ENCODE assay signal across 11 cellular contexts in the genomic region with DNA sequence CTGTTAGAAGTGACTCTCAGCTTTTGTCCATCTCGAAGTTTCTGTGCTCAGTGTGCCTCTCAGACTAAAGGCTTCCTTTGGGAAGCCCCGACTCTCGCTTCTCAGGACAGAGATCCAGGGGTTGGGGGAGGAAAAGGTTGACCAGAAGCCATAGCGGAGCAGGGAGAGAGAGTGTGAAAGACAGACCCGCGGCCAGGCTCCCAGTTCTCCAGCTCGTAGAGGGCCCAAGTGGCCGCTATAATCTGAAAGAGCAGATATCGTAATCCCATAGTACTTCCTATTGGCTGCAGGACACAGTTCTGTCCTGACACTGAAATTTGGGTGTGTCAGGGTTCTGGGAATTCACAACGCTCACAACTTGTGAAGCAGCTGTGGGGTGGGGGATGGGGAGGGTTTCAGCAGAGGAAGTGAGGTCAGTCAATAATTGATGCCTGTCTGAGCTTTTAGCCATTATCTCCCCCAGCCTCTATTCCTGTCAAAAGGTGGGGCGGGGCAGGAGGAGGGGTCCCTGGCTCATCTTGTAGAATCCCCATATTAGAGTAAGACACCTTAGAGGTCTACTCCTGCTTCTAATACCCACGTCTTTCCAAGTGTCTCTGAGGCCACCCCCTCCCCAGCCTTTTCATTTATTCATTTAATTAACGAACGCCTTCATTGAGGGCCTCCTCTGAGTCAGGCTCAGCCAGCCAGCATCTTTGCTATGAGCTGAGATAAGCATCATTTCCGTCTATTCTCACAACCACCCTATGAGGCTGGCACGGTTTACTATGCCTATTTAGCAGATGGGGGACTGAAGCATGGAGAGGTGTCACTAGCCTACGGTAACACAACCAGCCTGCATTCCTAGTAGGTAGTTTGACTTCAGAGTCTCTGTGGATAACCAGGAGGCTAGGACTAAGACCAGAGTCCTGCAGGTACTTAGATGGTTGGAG. TPM values are rescaled to one million over a fixed set of nuclear protein-coding genes. Genes with fewer than 3 reads are reported as not detected.
DNase-seq lines count a peak whose midpoint lies in the region; ATAC-seq and TF ChIP-seq lines count a peak whose summit lies in the region.
"Had no signal": no experiment of that assay in that cellular context is flagged by ENCODE, and none has a peak within 500 bp of the region (broad histone marks: within the 10 kb centered on the region; RNA-seq: fewer than 3 reads in every experiment).

No MANE protein-coding gene starts in this region.

- H4K5ac ChIP-seq in IMR-90 (ENCODE audit: low read depth, low read length) = peak overlapping the region; percentile 86

- H2AK9ac ChIP-seq in IMR-90 (replicated peaks; ENCODE audit: low read depth, low read length, poor library complexity) = peak overlapping the region; percentile 2

- in situ Hi-C loops in IMR-90 (cut with MboI; ENCODE audit: low sequenced_read_pairs) = no loop called here

- TF ChIP-seq CTCF in IMR-90 (conservative IDR thresholded peaks at IDR 0.05; ENCODE audit: low read depth, low read length) = no peak

- TF ChIP-seq POLR2A in IMR-90 (IDR thresholded peaks at IDR 0.05; ENCODE audit: low read depth, low read length) = no peak

- POLR2A ChIA-PET in IMR-90 (lab: Charles Lee; ENCODE audit: unreplicated experiment) = no interaction called here

- DNase-seq in IMR-90 (peak; percentile 40), caudate nucleus (lab: John Stamatoyannopoulos, UW) (no peak), left kidney (ENCODE audit: low read depth, low spot score) (peak; percentile 47), NCI-H2196 (lab: John Stamatoyannopoulos, UW; ENCODE audit: unreplicated experiment) (no peak), SW 1271 (lab: John Stamatoyannopoulos, UW) (no peak), ecto neural progenitor cell (ENCODE audit: low spot score) (no peak)
- DNase-seq: activated CD4-positive, alpha-beta T cell treated with anti-CD3 and anti-CD28 coated beads, Interleukin-2, amount 50 U/mL, for 1 hour; NCI-H82 had no signal

- H3K4ac ChIP-seq in IMR-90 (ENCODE audit: low read depth, low read length) = peak overlapping the region; percentile 92

- H3K23ac ChIP-seq in IMR-90 (ENCODE audit: low read depth, low read length) = peak overlapping the region; percentile 59

- H3K27me3 ChIP-seq in IMR-90 (ENCODE audit: control insufficient read depth, insufficient read depth, low read length) = no peaks in the 10 kb centered on the region
- H3K27me3 ChIP-seq in stomach smooth muscle (ENCODE audit: control insufficient read depth in 1 of 2, insufficient read depth in 2 of 2, low read length in 2 of 2) = peaks cover 9 to 27% of the 10 kb centered on the region in 2 donors

- ATAC-seq in IMR-90 (ENCODE audit: low read depth) = no peak; the same call in 1 of the 2 replicates
- ATAC-seq in GM19351 (IDR thresholded peaks at IDR 0.05; ENCODE audit: unreplicated experiment) = no peak

- TF ChIP-seq RAD21 in IMR-90 (IDR thresholded peaks at IDR 0.05; ENCODE audit: low read length) = no peak

- H3K27ac ChIP-seq in IMR-90 (ENCODE audit: insufficient read depth, low read length) (peak overlapping the region; percentile 85), caudate nucleus (ENCODE audit: low read depth, low read length) (peak overlapping the region; percentile 41), stomach smooth muscle (ENCODE audit: low read length) (peak overlapping the region; percentile 82)

- H3K9ac ChIP-seq in IMR-90 (ENCODE audit: low read depth, low read length) = no peak overlapping the region
- peak overlapping the region; percentile 60 to 66 for H3K9ac ChIP-seq in stomach smooth muscle (ENCODE audit: low read length in 2 of 2)

- H3K4me3 ChIP-seq in IMR-90 (ENCODE audit: insufficient read depth, low read depth, low read length) (no peak overlapping the region), stomach smooth muscle (ENCODE audit: low read length in 2 of 2) (peak overlapping the region in 1 of 2 donors; percentile 44)

- H4K8ac ChIP-seq in IMR-90 (ENCODE audit: low read depth in 2 of 2, low read length in 2 of 2) = peak overlapping the region; percentile 73 to 82

- peaks cover 27% of the 10 kb centered on the region for H3K4me1 ChIP-seq in IMR-90 (ENCODE audit: control insufficient read depth, insufficient read depth, low read length)
- H3K4me1 ChIP-seq in stomach smooth muscle (ENCODE audit: control insufficient read depth, insufficient read depth, low read length) = peaks cover 27% of the 10 kb centered on the region

- peak overlapping the region; percentile 82 for H3K18ac ChIP-seq in IMR-90 (ENCODE audit: low read depth, low read length)

- peaks cover 0 to 14% of the 10 kb centered on the region in 2 experiments; a peak in 3 of 4 replicates for H3K79me1 ChIP-seq in IMR-90 (ENCODE audit: low read depth in 1 of 2, low read length in 2 of 2)

- dilution Hi-C loops in IMR-90 (cut with HindIII; ENCODE audit: low sequenced_read_pairs, unreplicated experiment) = no loop called here

- peak overlapping the region; percentile 98; the same call in 2 of the 3 replicates for H2BK15ac ChIP-seq in IMR-90 (ENCODE audit: low read depth, low read length)

- peak overlapping the region; percentile 88 for H2BK20ac ChIP-seq in IMR-90 (ENCODE audit: low read depth, low read length)

- peak overlapping the region; percentile 3; the same call in 1 of the 2 replicates for H3K56ac ChIP-seq in IMR-90 (ENCODE audit: extremely low read depth, insufficient read depth, low read length)

- peak overlapping the region; percentile 37 for H4K91ac ChIP-seq in IMR-90 (ENCODE audit: insufficient read depth, low read depth, low read length)

- no TSS peak for BruUV-seq in IMR-90 (replicated peaks; lab: Mats Ljungman, UMichigan)

- 20% methylated on average over 2 of the region's 17 CpGs; no CpG with 5 or more reads in 1 of the 2 experiments for WGBS in IMR-90 (ENCODE audit: extremely low coverage in 2 of 2, insufficient read length in 1 of 2), 2 experiments

- no peaks in the 10 kb centered on the region for H4K20me1 ChIP-seq in IMR-90 (ENCODE audit: insufficient read depth, low read length)

- H2AK5ac ChIP-seq in IMR-90 (ENCODE audit: low read depth, low read length) = peak overlapping the region; percentile 92

- peaks cover 36% of the 10 kb centered on the region for H3K9me1 ChIP-seq in IMR-90 (ENCODE audit: insufficient read depth, low read length)

- intact Hi-C loops in IMR-90 (cut with micrococcal nuclease) = no loop called here

- CTCF ChIA-PET in IMR-90 (lab: Yijun Ruan, JAX) = interaction anchor here (0.6 kb wide), 1 partner anchor 39 kb away, joined by 3 read pairs; no protein-coding TSS in a partner anchor

- H2BK120ac ChIP-seq in IMR-90 (ENCODE audit: low read depth, low read length) = peak overlapping the region; percentile 83

- peak overlapping the region; percentile 55 for H2BK5ac ChIP-seq in IMR-90 (ENCODE audit: low read depth, low read length, poor library complexity, severe bottlenecking)

- no peaks in the 10 kb centered on the region for H3K36me3 ChIP-seq in IMR-90 (ENCODE audit: control insufficient read depth, insufficient read depth, low read length)
- no peaks in the 10 kb centered on the region for H3K36me3 ChIP-seq in stomach smooth muscle (ENCODE audit: control insufficient read depth in 2 of 2, insufficient read depth in 2 of 2, low read length in 2 of 2)

- peak overlapping the region; percentile 12; the same call in 1 of the 2 replicates for H3K4me2 ChIP-seq in IMR-90 (ENCODE audit: low read depth, low read length)

- H2AFZ ChIP-seq in IMR-90 (replicated peaks; ENCODE audit: low read length, poor library complexity) = peak overlapping the region; percentile 85

- H3K14ac ChIP-seq in IMR-90 (replicated peaks; ENCODE audit: low read depth, low read length) = peak overlapping the region; percentile 87

- H3K9me3 ChIP-seq in IMR-90 (ENCODE audit: control insufficient read depth, insufficient read depth, low read length) (no peaks in the 10 kb centered on the region), stomach smooth muscle (ENCODE audit: control insufficient read depth in 2 of 2, low read length in 2 of 2) (no peaks in the 10 kb centered on the region)

TF ChIP-seq in IMR-90, 13 proteins besides CTCF, POLR2A, EP300 and RAD21 (continues in another document):
- TF ChIP-seq NFE2L2 (IDR thresholded peaks at IDR 0.05; ENCODE audit: low read depth, low read length) = no peak
- no peak for TF ChIP-seq MAFK (IDR thresholded peaks at IDR 0.05; ENCODE audit: low read depth, low read length)
- TF ChIP-seq RFX5 (IDR thresholded peaks at IDR 0.05; ENCODE audit: low read depth, low read length) = no peak
- TF ChIP-seq RCOR1 (IDR thresholded peaks at IDR 0.05; ENCODE audit: insufficient replicate concordance, low read length) = no peak
- TF ChIP-seq FOS (IDR thresholded peaks at IDR 0.05; ENCODE audit: low read depth, low read length) = no peak
- no peak for TF ChIP-seq CHD1 (IDR thresholded peaks at IDR 0.05; ENCODE audit: low read depth, low read length)
- TF ChIP-seq BHLHE40 (IDR thresholded peaks at IDR 0.05; ENCODE audit: low read depth, low read length) = no peak
- TF ChIP-seq, protein P1, sequence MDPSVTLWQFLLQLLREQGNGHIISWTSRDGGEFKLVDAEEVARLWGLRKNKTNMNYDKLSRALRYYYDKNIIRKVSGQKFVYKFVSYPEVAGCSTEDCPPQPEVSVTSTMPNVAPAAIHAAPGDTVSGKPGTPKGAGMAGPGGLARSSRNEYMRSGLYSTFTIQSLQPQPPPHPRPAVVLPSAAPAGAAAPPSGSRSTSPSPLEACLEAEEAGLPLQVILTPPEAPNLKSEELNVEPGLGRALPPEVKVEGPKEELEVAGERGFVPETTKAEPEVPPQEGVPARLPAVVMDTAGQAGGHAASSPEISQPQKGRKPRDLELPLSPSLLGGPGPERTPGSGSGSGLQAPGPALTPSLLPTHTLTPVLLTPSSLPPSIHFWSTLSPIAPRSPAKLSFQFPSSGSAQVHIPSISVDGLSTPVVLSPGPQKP (IDR thresholded peaks at IDR 0.05; ENCODE audit: borderline replicate concordance, low read depth, low read length) = no peak

RNA-seq across cellular contexts. Expression of gene ACVRL1, which starts 1.5 kb away (rescaled TPM):
- 5.8 and 7.5 TPM in 2 replicates for total RNA-seq in IMR-90 (2012; rRNA removed)
- polyA plus RNA-seq in IMR-90 (2012; rRNA removed) = 6.4 and 8.0 TPM in 2 replicates
- 4.5 and 11.0 TPM in 2 replicates for polyA plus RNA-seq in IMR-90 (2012; cell fraction: cytosol; rRNA removed)
- polyA plus RNA-seq in IMR-90 (2012; cell fraction: nucleus; rRNA removed; ENCODE audit: low replicate concordance) = 17.2 and 26.4 TPM in 2 replicates

RNA-seq across cellular contexts. Expression of gene ANKRD33, which starts 17.9 kb away (rescaled TPM):
- total RNA-seq in IMR-90 (2012; rRNA removed) = under 0.01 TPM in 1 of 2 replicates, not detected in the other
- polyA plus RNA-seq in IMR-90 (2012; rRNA removed) = 0.03 TPM in 1 of 2 replicates, not detected in the other
- polyA plus RNA-seq in IMR-90 (2012; cell fraction: cytosol; rRNA removed) = 0.02 TPM in 1 of 2 replicates, not detected in the other
- 0.42 and 0.57 TPM in 2 replicates for polyA plus RNA-seq in IMR-90 (2012; cell fraction: nucleus; rRNA removed; ENCODE audit: low replicate concordance)
- total RNA-seq: mucosa of gallbladder had no signal

RNA-seq across cellular contexts. Expression of gene ACVR1B, which starts 45.7 kb away (rescaled TPM):
- 5.7 and 5.8 TPM in 2 replicates for total RNA-seq in IMR-90 (2012; rRNA removed)
- 12.1 and 13.6 TPM in 2 replicates for polyA plus RNA-seq in IMR-90 (2012; rRNA removed)
- polyA plus RNA-seq in IMR-90 (2012; cell fraction: cytosol; rRNA removed) = 9.7 and 10.3 TPM in 2 replicates
- polyA plus RNA-seq in IMR-90 (2012; cell fraction: nucleus; rRNA removed; ENCODE audit: low replicate concordance) = 10.9 and 17.0 TPM in 2 replicates

RNA-seq across cellular contexts. Expression of gene FIGNL2, which starts 57.3 kb away (rescaled TPM):
- total RNA-seq in IMR-90 (2012; rRNA removed) = under 0.01 TPM in 2 replicates
- 0.09 and 0.12 TPM in 2 replicates for polyA plus RNA-seq in IMR-90 (2012; rRNA removed)
- polyA plus RNA-seq in IMR-90 (2012; cell fraction: cytosol; rRNA removed) = 0.02 and 0.04 TPM in 2 replicates
- polyA plus RNA-seq in IMR-90 (2012; cell fraction: nucleus; rRNA removed; ENCODE audit: low replicate concordance) = 0.61 and 0.62 TPM in 2 replicates

Comparison
In these comparisons a context has a peak if more than half of its experiments do, and no peak if none do; other contexts are left out.
1. DNase-seq: peak in IMR-90 (single experiment) and left kidney (single experiment); none in caudate nucleus (0 of 61), NCI-H2196 (single experiment), SW 1271 (0 of 2) and ecto neural progenitor cell (single experiment).
2. Peak in every context shown above with its lines, with median percentiles within 50 percentile points of each other: H3K27ac ChIP-seq.